ENCODE assay signal across 1 cellular context in genomic region chr3:135926664-135927063, GRCh38.
TF ChIP-seq lines count a peak whose summit lies in the region.

No MANE protein-coding gene starts in this region.

TF ChIP-seq in H1, 55 proteins besides CTCF, POLR2A, EP300 and RAD21:
- TF ChIP-seq NRF1 (IDR thresholded peaks at IDR 0.05; ENCODE audit: low read depth, low read length) (no peak), USF2 (IDR thresholded peaks at IDR 0.05; ENCODE audit: low read length) (no peak)
